ENCODE assay signal across 20 cellular contexts in the genomic region with DNA sequence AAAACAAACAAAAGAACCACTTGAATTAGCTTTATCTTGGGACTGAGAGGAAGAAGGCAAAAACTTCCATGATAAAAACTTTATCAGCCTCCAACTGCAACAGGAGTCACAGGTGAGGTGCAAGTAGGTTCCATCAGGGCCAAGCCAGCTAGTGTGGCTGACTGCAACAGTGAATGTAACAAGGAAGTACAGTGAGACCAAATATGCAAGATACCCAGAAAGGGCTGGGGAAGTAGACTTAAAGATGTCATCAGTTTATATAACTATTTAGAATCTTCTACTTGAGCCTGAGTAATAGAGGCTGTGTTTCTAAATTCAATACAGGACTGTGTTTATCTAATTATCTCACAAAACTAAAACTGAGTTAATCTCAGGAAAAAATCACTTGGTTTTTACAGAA.
"Had no signal": no experiment of that assay in that cellular context is flagged by ENCODE, and none has a peak within 500 bp of the region (broad histone marks: within the 10 kb centered on the region; RNA-seq: fewer than 3 reads in every experiment).

No MANE protein-coding gene starts in this region.

- H3K27me3 ChIP-seq: cardiac muscle cell, right atrium auricular region, tibial nerve, uterus had no signal

- FAIRE-seq: islet of Langerhans had no signal

- H3K4me3 ChIP-seq: cardiac muscle cell, prostate gland, right atrium auricular region, tibial nerve, uterus had no signal

- ATAC-seq: activated CD4-positive, alpha-beta T cell treated with anti-CD3 and anti-CD28 coated beads for 36 hours; left cardiac atrium; stimulated activated naive CD8-positive, alpha-beta T cell treated with anti-CD3 and anti-CD28 coated beads, Interleukin-15, Interleukin-2, amounts not matched to agents 100 U/mL and 50 U/mL, for 24 hours; WTC11 had no signal

- DNase-seq: activated CD4-positive, alpha-beta T cell treated with anti-CD3 and anti-CD28 coated beads for 36 hours; activated CD4-positive, alpha-beta T cell treated with anti-CD3 and anti-CD28 coated beads, Interleukin-2, amount 50 U/mL, for 48 hours; activated naive CD4-positive, alpha-beta T cell; activated naive CD8-positive, alpha-beta T cell treated with anti-CD3 and anti-CD28 coated beads, Interleukin-2, amount 10 ng/mL, durations not matched to agents 7 days and 5 days; amygdala; dermis blood vessel endothelial cell; left cardiac atrium; midbrain; stimulated activated CD4-positive, alpha-beta T cell treated with anti-CD3 and anti-CD28 coated beads, Interleukin-12 subunit alpha, Interleukin-12 subunit beta, amount 100 ng/mL, for 4 hours; stimulated activated CD4-positive, alpha-beta T cell treated with anti-CD3 and anti-CD28 coated beads, Interleukin-1b, Interleukin-23, amount 100 ng/mL, for 48 hours; stimulated activated naive CD8-positive, alpha-beta T cell treated with anti-CD3 and anti-CD28 coated beads, Interleukin-15, Interleukin-2, amounts not matched to agents 100 U/mL and 50 U/mL, for 24 hours; substantia nigra; T-helper 2 cell; uterus had no signal

- H3K27ac ChIP-seq: cardiac muscle cell, prostate gland, right atrium auricular region, tibial nerve, uterus had no signal

- H3K9me3 ChIP-seq: prostate gland, right atrium auricular region, tibial nerve, uterus had no signal

- H3K36me3 ChIP-seq: cardiac muscle cell, prostate gland, right atrium auricular region, tibial nerve, uterus had no signal
